In the genomic region with DNA sequence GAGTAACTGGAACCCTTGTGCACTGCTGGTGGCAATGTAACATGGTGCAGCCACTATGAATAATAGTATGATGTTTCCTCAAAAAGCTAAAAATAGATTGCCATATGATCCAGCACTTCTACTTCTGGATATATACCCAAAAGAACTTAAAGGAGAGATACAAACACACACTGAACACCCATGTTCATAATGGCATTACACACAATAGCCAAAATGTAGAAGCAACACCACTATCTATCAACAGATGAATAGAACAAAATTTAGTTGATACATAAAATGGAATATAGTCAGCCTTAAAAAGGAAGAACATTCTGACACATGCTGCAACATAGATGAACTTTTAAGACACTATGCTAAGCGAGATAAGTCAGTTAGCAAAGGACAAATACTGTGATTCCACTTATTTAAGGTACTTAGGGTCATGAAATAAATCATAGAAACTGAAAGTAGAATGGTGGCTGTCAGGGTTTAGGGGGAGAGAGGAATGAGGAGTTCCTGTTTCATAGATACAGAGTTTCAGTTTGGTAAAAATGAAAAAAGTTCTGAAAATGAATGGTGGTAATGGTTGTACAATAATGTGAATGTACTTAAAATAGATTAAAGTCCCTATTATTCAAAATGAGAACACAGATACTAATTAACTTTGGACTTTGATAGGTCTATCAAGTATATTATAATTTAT, we compare ENCODE assay signal across 8 cellular contexts. TPM values are rescaled to one million over a fixed set of nuclear protein-coding genes. Genes with fewer than 3 reads are reported as not detected.
A peak's percentile ranks its signal among the peaks of the same experiment; 100 is the strongest.
DNase-seq lines count a peak whose midpoint lies in the region; ATAC-seq, FAIRE-seq and TF ChIP-seq lines count a peak whose summit lies in the region.

No MANE protein-coding gene starts in this region.

- H3K4me1 ChIP-seq in left lung (peaks cover 0 to 7% of the 10 kb centered on the region in 2 donors), prostate gland (replicated peaks) (no peaks in the 10 kb centered on the region)

- H3K4me3 ChIP-seq in left lung = no peak overlapping the region
- H3K4me3 ChIP-seq in prostate gland = no peak overlapping the region

- WGBS in prostate gland = 76% methylated on average over 1 of the region's 1 CpG

- H3K9me3 ChIP-seq in left lung (no peaks in the 10 kb centered on the region), prostate gland (no peaks in the 10 kb centered on the region)

- TF ChIP-seq CTCF in left lung (IDR thresholded peaks at IDR 0.05) (no peak), prostate gland (IDR thresholded peaks at IDR 0.05) (no peak)

- intact Hi-C loops in left lung (cut with DNase I) = no loop called here
- intact Hi-C loops in prostate gland (cut with DNase I) = no loop called here

- ATAC-seq in GM18517 (IDR thresholded peaks at IDR 0.05; ENCODE audit: unreplicated experiment) = peak; percentile 99
- peak; percentile 94 for ATAC-seq in GM21619 (IDR thresholded peaks at IDR 0.05; ENCODE audit: unreplicated experiment)
- peak; percentile 28 for ATAC-seq in left lung

- no peak for TF ChIP-seq POLR2A in prostate gland (IDR thresholded peaks at IDR 0.05)

- peak; percentile 33 for FAIRE-seq in HTR-8/SVneo (lab: Jason Lieb, UNC)

- H3K27me3 ChIP-seq in left lung (no peaks in the 10 kb centered on the region), prostate gland (replicated peaks; ENCODE audit: insufficient read depth) (no peaks in the 10 kb centered on the region)

- H3K27ac ChIP-seq in left lung (peak overlapping the region in 1 of 2 donors; percentile 43), prostate gland (no peak overlapping the region)

- H3K36me3 ChIP-seq in left lung (peaks cover 0 to 7% of the 10 kb centered on the region in 2 donors), prostate gland (no peaks in the 10 kb centered on the region)

- DNase-seq in HTR-8/SVneo (ENCODE audit: insufficient read length, low spot score) (no peak), left lung (no peak), NCI-H1436 (lab: John Stamatoyannopoulos, UW) (no peak), SW 1271 (lab: John Stamatoyannopoulos, UW) (no peak), NCI-H1417 (lab: John Stamatoyannopoulos, UW) (no peak), prostate gland (ENCODE audit: low spot score) (no peak)

RNA-seq across cellular contexts. Expression of a gene that starts 59.5 kb away (rescaled TPM):
- total RNA-seq in left lung (under 1 TPM; 0.21 to 0.26 TPM), prostate gland (under 1 TPM; 0.23 to 0.28 TPM)

Comparison
In these comparisons a context has a peak if more than half of its experiments do, and no peak if none do; other contexts are left out.
1. ATAC-seq: peak in every context shown above with its lines; median percentile 99 in GM18517; 94 in GM21619; 28 in left lung.